Comparison of ENCODE assay signal across 26 cellular contexts in the genomic region with DNA sequence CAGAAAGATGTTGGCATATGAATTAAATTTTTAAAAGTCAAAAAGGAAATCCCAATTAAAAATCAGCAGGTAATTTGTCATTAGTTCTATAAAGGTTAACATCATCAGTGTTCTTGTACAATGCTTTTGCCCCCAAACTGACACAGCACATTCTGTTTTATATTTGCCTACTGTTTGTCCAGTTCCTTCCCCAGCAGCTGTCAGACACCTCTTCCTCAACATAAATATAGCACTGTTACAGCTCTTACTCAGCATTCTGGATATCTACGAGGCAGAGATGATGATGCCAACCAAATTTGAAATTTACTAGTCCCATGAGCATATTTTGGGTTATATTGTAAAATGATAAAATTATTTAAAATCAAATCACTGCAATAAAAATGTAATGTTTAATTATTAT.
"Had no signal": no experiment of that assay in that cellular context is flagged by ENCODE, and none has a peak within 500 bp of the region (broad histone marks: within the 10 kb centered on the region; RNA-seq: fewer than 3 reads in every experiment).

No MANE protein-coding gene starts in this region.

- H3K4me3 ChIP-seq: cardiac muscle cell, PC-9, SJSA1 had no signal

- FAIRE-seq: astrocyte, TTC549 had no signal

- H3K36me3 ChIP-seq: cardiac muscle cell, SJSA1 had no signal

- ATAC-seq: activated T-helper 17 cell treated with anti-CD3 and anti-CD28 coated beads, Interleukin-2, amount 50 U/mL, for 72 hours; SK-N-SH treated with all-trans-retinoic acid at 6 μM for 48 hours had no signal

- H3K4me1 ChIP-seq: SJSA1 had no signal

- H3K4me2 ChIP-seq: PC-9 had no signal

- H2AFZ ChIP-seq: PC-9 had no signal

- H3K9me3 ChIP-seq: SJSA1 had no signal

- H3K27ac ChIP-seq: cardiac muscle cell, KMS-11, PC-9, SJSA1 had no signal

- H3K27me3 ChIP-seq: cardiac muscle cell had no signal

- DNase-seq: activated CD4-positive, alpha-beta memory T cell treated with anti-CD3 and anti-CD28 coated beads for 36 hours; activated CD4-positive, alpha-beta T cell treated with anti-CD3 and anti-CD28 coated beads, Interleukin-2, amount 10 ng/mL, durations not matched to agents 7 days and 5 days; activated CD4-positive, CD25-positive, alpha-beta regulatory T cell; activated CD8-positive, alpha-beta memory T cell treated with anti-CD3 and anti-CD28 coated beads for 24 hours; activated gamma-delta T cell; activated naive CD4-positive, alpha-beta T cell treated with anti-CD3 and anti-CD28 coated beads for 36 hours; activated T-cell treated with anti-CD3 and anti-CD28 coated beads, Interleukin-2, amount 50 U/mL, for 48 hours; amygdala; MV-4-11; NCI-H1092 treated with DMSO at 0.1 percent for 48 hours; NCI-H1417 treated with DMSO at 0.1 percent for 48 hours; NCI-H1694; NCI-H2029; NCI-H2107; NCI-H2171 treated with DMSO at 0.1 percent for 48 hours; NCI-H345; NCI-H510A treated with DMSO at 0.1 percent for 48 hours; PC-9; SW 1271 had no signal

- H3K9ac ChIP-seq: KMS-11 had no signal
